Comparison of ENCODE assay signal across 7 cellular contexts in genomic region chr6:126873791-126874190, GRCh38.
"Had no signal": no experiment of that assay in that cellular context is flagged by ENCODE, and none has a peak within 500 bp of the region (broad histone marks: within the 10 kb centered on the region; RNA-seq: fewer than 3 reads in every experiment).

No MANE protein-coding gene starts in this region.

- ATAC-seq: HCT116 had no signal

- H3K36me3 ChIP-seq: HAP-1 had no signal

- H3K9me3 ChIP-seq: HAP-1 had no signal

- H3K4me2 ChIP-seq: KMS-11 had no signal

- H3K4me3 ChIP-seq: HAP-1 had no signal

- H3K9ac ChIP-seq: KMS-11 had no signal

- H3K27ac ChIP-seq: KMS-11 had no signal

- H3K4me1 ChIP-seq: HAP-1 had no signal

- FAIRE-seq: HTR-8/SVneo had no signal

- DNase-seq: GOT3, H7, KBM-7 had no signal
